Comparison of ENCODE assay signal across 11 cellular contexts in the genomic region with DNA sequence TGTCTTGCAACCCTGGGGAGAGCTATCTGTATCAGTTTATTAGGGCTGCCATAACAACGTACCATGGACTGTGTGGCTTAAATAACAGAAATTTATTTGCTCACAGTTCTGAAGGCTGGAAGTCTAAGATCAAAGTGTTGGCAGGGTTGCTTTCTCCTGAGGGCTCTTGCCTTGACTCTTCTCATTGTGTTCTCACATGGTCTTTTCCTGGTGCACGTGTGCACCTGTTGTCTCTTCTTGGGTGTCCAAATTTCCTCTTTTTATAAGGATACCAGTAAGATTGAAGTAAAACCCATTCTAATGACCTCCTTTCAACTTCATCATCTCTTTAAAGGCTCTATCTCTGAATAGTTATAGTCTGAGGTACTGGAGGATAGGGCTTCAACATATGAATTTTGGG.
"Had no signal": no experiment of that assay in that cellular context is flagged by ENCODE, and none has a peak within 500 bp of the region (broad histone marks: within the 10 kb centered on the region; RNA-seq: fewer than 3 reads in every experiment).

No MANE protein-coding gene starts in this region.

- H3K36me3 ChIP-seq: HAP-1 had no signal

- FAIRE-seq: H1, H54 had no signal

- H3K4me2 ChIP-seq: GM23338 had no signal

- H3K9ac ChIP-seq: GM23248 had no signal

- ATAC-seq: GM23338, HCT116 had no signal

- H3K4me3 ChIP-seq: GM23248, GM23338, HAP-1 had no signal

- H2AFZ ChIP-seq: GM23248, GM23338 had no signal

- H3K27ac ChIP-seq: GM23248 had no signal

- DNase-seq: GM23248, GOT3, H7, H9, HCEC 1CT, HFFc6 had no signal

- H3K9me3 ChIP-seq: HAP-1 had no signal
